Comparison of ENCODE assay signal across 32 cellular contexts in genomic region chr4:73875401-73875800, GRCh38. TPM values are rescaled to one million over a fixed set of nuclear protein-coding genes. Genes with fewer than 3 reads are reported as not detected.
"Had no signal": no experiment of that assay in that cellular context is flagged by ENCODE, and none has a peak within 500 bp of the region (broad histone marks: within the 10 kb centered on the region; RNA-seq: fewer than 3 reads in every experiment).

No MANE protein-coding gene starts in this region.

- H3K27ac ChIP-seq: esophagus muscularis mucosa, prostate gland, right atrium auricular region, suprapubic skin, vagina had no signal

- H3K27me3 ChIP-seq: left lung, right atrium auricular region, vagina had no signal

- H3K4me1 ChIP-seq: esophagus muscularis mucosa, prostate gland, suprapubic skin, vagina had no signal

- H3K9me3 ChIP-seq: esophagus muscularis mucosa, left lung, mucosa of descending colon, prostate gland, right atrium auricular region, suprapubic skin, vagina had no signal

- H3K36me3 ChIP-seq: esophagus muscularis mucosa, left lung, prostate gland, right atrium auricular region, suprapubic skin, vagina had no signal

- DNase-seq: effector memory CD4-positive, alpha-beta T cell; head of caudate nucleus; left cardiac atrium; left lung; mesenchymal stem cell; mucosa of descending colon; naive B cell; stimulated activated CD4-positive, alpha-beta T cell treated with anti-CD3 and anti-CD28 coated beads, Interleukin-15, amount 100 ng/mL, for 24 hours; stimulated activated CD4-positive, alpha-beta T cell treated with anti-CD3 and anti-CD28 coated beads, Interleukin-2, amount 100 ng/mL, for 48 hours; stimulated activated naive B cell treated with anti-CD40 and anti-IgM and Interleukin-4, amounts not matched to agents 10 μg/mL and 1 μg/mL and 100 μg/mL, for 72 hours; stimulated activated naive CD8-positive, alpha-beta T cell treated with anti-CD3 and anti-CD28 coated beads, Interleukin-15, amount 100 ng/mL, for 72 hours; trophoblast cell had no signal

- H3K4me3 ChIP-seq: esophagus muscularis mucosa, left lung, mucosa of descending colon, prostate gland, right atrium auricular region, suprapubic skin, vagina had no signal

RNA-seq across cellular contexts. Expression of gene CXCL1, which starts 6.2 kb away (rescaled TPM):
- total RNA-seq: neural crest cell had no signal

RNA-seq across cellular contexts. Expression of gene PF4V1, which starts 22.3 kb away (rescaled TPM):
- total RNA-seq: cerebellum; endothelial cell of umbilical vein; epithelial cell of proximal tubule; esophagus muscularis mucosa; fibroblast of lung; fibroblast of villous mesenchyme; kidney epithelial cell; left cardiac atrium; left lung; lower leg skin; lung microvascular endothelial cell; mesothelial cell of epicardium; mucosa of descending colon; natural killer cell treated with Interleukin-12 subunit alpha and Interleukin-12 subunit beta and Interleukin-15 and Interleukin-18, amount 100 ng/mL, for 72 hours; neural crest cell; osteoblast; prostate gland; right atrium auricular region; sciatic nerve; skeletal muscle tissue; suprapubic skin; ureter; vagina had no signal
- polyA plus RNA-seq: endothelial cell of umbilical vein, fibroblast of lung had no signal

RNA-seq across cellular contexts. Expression of gene CXCL6, which starts 38.9 kb away (rescaled TPM):
- total RNA-seq: natural killer cell treated with Interleukin-12 subunit alpha and Interleukin-12 subunit beta and Interleukin-15 and Interleukin-18, amount 100 ng/mL, for 72 hours; neural crest cell; skeletal muscle tissue; suprapubic skin had no signal
